ENCODE assay signal across 28 cellular contexts in genomic region chr10:16497911-16498310, GRCh38. TPM values are rescaled to one million over a fixed set of nuclear protein-coding genes. Genes with fewer than 3 reads are reported as not detected.
"Had no signal": no experiment of that assay in that cellular context is flagged by ENCODE, and none has a peak within 500 bp of the region (broad histone marks: within the 10 kb centered on the region; RNA-seq: fewer than 3 reads in every experiment).

No MANE protein-coding gene starts in this region.

- H3K79me2 ChIP-seq: parathyroid adenoma had no signal

- H3K27me3 Mint-ChIP-seq: dendritic cell treated with granulocyte-macrophage colony-stimulating factor and Interleukin-4, amounts not matched to agents 40 ng/mL and 50 ng/mL, for 4 days; naive thymus-derived CD4-positive, alpha-beta T cell; stimulated activated memory B cell treated with anti-CD40 and anti-IgM and Interleukin-4, amounts not matched to agents 10 μg/mL and 1 μg/mL and 100 μg/mL, for 72 hours; stimulated activated naive CD8-positive, alpha-beta T cell treated with anti-CD3 and anti-CD28 coated beads, Interleukin-15, Interleukin-2, amounts not matched to agents 100 ng/mL and 50 ng/mL, for 24 hours had no signal

- H3K4me1 Mint-ChIP-seq: neural crest cell; stimulated activated memory B cell treated with anti-CD40 and anti-IgM and Interleukin-4, amounts not matched to agents 10 μg/mL and 1 μg/mL and 100 μg/mL, for 72 hours had no signal

- DNase-seq: esophagus squamous epithelium; foreskin keratinocyte; heart left ventricle; hippocampal formation; kidney glomerular epithelial cell; mammary epithelial cell; naive thymus-derived CD4-positive, alpha-beta T cell; occipital lobe; psoas muscle; retina; right lobe of liver; spleen; stimulated activated CD4-positive, alpha-beta T cell treated with anti-CD3 and anti-CD28 coated beads, Interleukin-15, amount 100 ng/mL, for 24 hours; stimulated activated CD4-positive, alpha-beta T cell treated with anti-CD3 and anti-CD28 coated beads, Interleukin-1b, Interleukin-23, amount 100 ng/mL, for 48 hours; stimulated activated CD4-positive, alpha-beta T cell treated with anti-CD3 and anti-CD28 coated beads, Interleukin-4, amount 100 ng/mL, for 24 hours; tibial artery; upper lobe of left lung; uterus had no signal

- H3K4me1 ChIP-seq: esophagus squamous epithelium, foreskin keratinocyte, heart left ventricle, parathyroid adenoma, psoas muscle, right lobe of liver, spleen, tibial artery, upper lobe of left lung, uterus had no signal

- H3K36me3 ChIP-seq: right lobe of liver, tibial artery, upper lobe of left lung, uterus had no signal

- H3K4me3 ChIP-seq: esophagus squamous epithelium, heart left ventricle, psoas muscle, right lobe of liver, spleen, tibial artery, upper lobe of left lung, uterus had no signal

- H3K9me3 ChIP-seq: esophagus squamous epithelium, heart left ventricle, psoas muscle, right lobe of liver, spleen, tibial artery, upper lobe of left lung, uterus had no signal

- ATAC-seq: foreskin keratinocyte; heart left ventricle; left lobe of liver; naive thymus-derived CD4-positive, alpha-beta T cell; psoas muscle; right lobe of liver; stimulated activated memory B cell treated with anti-CD40 and anti-IgM and Interleukin-4, amounts not matched to agents 10 μg/mL and 1 μg/mL and 100 μg/mL, for 72 hours had no signal

- H3K27me3 ChIP-seq: esophagus squamous epithelium, foreskin keratinocyte, heart left ventricle, right lobe of liver, spleen, tibial artery, upper lobe of left lung, uterus had no signal

- H3K27ac ChIP-seq: esophagus squamous epithelium, foreskin keratinocyte, heart left ventricle, parathyroid adenoma, psoas muscle, right lobe of liver, spleen, tibial artery, upper lobe of left lung, uterus had no signal

- H3K27ac Mint-ChIP-seq: dendritic cell treated with granulocyte-macrophage colony-stimulating factor and Interleukin-4, amounts not matched to agents 40 ng/mL and 50 ng/mL, for 4 days; naive thymus-derived CD4-positive, alpha-beta T cell; stimulated activated memory B cell treated with anti-CD40 and anti-IgM and Interleukin-4, amounts not matched to agents 10 μg/mL and 1 μg/mL and 100 μg/mL, for 72 hours; stimulated activated naive CD8-positive, alpha-beta T cell treated with anti-CD3 and anti-CD28 coated beads, Interleukin-15, Interleukin-2, amounts not matched to agents 100 ng/mL and 50 ng/mL, for 24 hours had no signal

- H3K9me3 Mint-ChIP-seq: dendritic cell treated with granulocyte-macrophage colony-stimulating factor and Interleukin-4, amounts not matched to agents 40 ng/mL and 50 ng/mL, for 4 days; naive thymus-derived CD4-positive, alpha-beta T cell; neural crest cell; stimulated activated memory B cell treated with anti-CD40 and anti-IgM and Interleukin-4, amounts not matched to agents 10 μg/mL and 1 μg/mL and 100 μg/mL, for 72 hours; stimulated activated naive CD8-positive, alpha-beta T cell treated with anti-CD3 and anti-CD28 coated beads, Interleukin-15, Interleukin-2, amounts not matched to agents 100 ng/mL and 50 ng/mL, for 24 hours had no signal

- H2AFZ ChIP-seq: parathyroid adenoma had no signal

- H3K4me3 Mint-ChIP-seq: dendritic cell treated with granulocyte-macrophage colony-stimulating factor and Interleukin-4, amounts not matched to agents 40 ng/mL and 50 ng/mL, for 4 days; naive thymus-derived CD4-positive, alpha-beta T cell; neural crest cell; stimulated activated memory B cell treated with anti-CD40 and anti-IgM and Interleukin-4, amounts not matched to agents 10 μg/mL and 1 μg/mL and 100 μg/mL, for 72 hours; stimulated activated naive CD8-positive, alpha-beta T cell treated with anti-CD3 and anti-CD28 coated beads, Interleukin-15, Interleukin-2, amounts not matched to agents 100 ng/mL and 50 ng/mL, for 24 hours had no signal

- FAIRE-seq: colon, islet of Langerhans had no signal

- H3K9ac ChIP-seq: parathyroid adenoma had no signal

RNA-seq across cellular contexts. Expression of gene C1QL3, which starts 23.8 kb away (rescaled TPM):
- total RNA-seq: esophagus squamous epithelium; foreskin keratinocyte; heart left ventricle; left lobe of liver; mesenteric fat pad; mononuclear cell; naive thymus-derived CD4-positive, alpha-beta T cell; neural crest cell; right lobe of liver; spleen; uterus had no signal
